ENCODE assay signal across 14 cellular contexts in the genomic region with DNA sequence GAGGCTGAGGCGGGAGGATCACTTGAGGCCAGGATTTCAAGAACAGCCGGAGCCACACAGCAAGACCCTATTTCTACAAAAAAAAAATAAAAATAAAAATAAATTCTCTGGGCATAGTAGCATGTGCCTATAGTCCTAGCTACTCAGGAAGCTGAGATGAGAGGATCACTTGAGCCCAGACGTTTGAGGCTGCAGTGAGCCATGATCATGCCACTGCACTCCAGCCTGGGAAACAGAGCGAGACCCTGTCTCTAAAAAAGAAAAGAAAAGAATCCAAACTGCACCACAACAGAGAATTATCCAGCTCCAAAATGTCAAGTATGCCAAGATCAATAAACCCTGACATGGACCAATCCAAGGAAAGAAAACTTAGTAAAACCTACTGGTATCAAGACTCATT.
"Had no signal": no experiment of that assay in that cellular context is flagged by ENCODE, and none has a peak within 500 bp of the region (broad histone marks: within the 10 kb centered on the region; RNA-seq: fewer than 3 reads in every experiment).

No MANE protein-coding gene starts in this region.

- H3K4me3 Mint-ChIP-seq: activated CD4-positive, alpha-beta T cell treated with anti-CD3 and anti-CD28 coated beads, Interleukin-2, amount 10 ng/mL, durations not matched to agents 7 days and 5 days; activated T-cell treated with anti-CD3 and anti-CD28 coated beads, Interleukin-2, amount 50 U/mL, for 4 hours; stimulated activated naive CD8-positive, alpha-beta T cell treated with anti-CD3 and anti-CD28 coated beads, Interleukin-15, Interleukin-2, amounts not matched to agents 100 ng/mL and 50 ng/mL, for 24 hours; T-helper 17 cell had no signal

- H2AFZ ChIP-seq: hepatocyte had no signal

- H3K27me3 Mint-ChIP-seq: activated CD4-positive, alpha-beta T cell treated with anti-CD3 and anti-CD28 coated beads, Interleukin-2, amount 10 ng/mL, durations not matched to agents 7 days and 5 days; stimulated activated naive CD8-positive, alpha-beta T cell treated with anti-CD3 and anti-CD28 coated beads, Interleukin-15, Interleukin-2, amounts not matched to agents 100 ng/mL and 50 ng/mL, for 24 hours; T-helper 17 cell had no signal

- DNase-seq: activated CD4-positive, alpha-beta T cell treated with anti-CD3 and anti-CD28 coated beads, Interleukin-2, amount 10 ng/mL, durations not matched to agents 7 days and 5 days; activated CD4-positive, CD25-positive, alpha-beta regulatory T cell; activated effector memory CD4-positive, alpha-beta T cell treated with anti-CD3 and anti-CD28 coated beads, Interleukin-2, amount 50 U/mL, for 16 hours; activated T-cell treated with anti-CD3 and anti-CD28 coated beads, Interleukin-2, amount 50 U/mL, for 4 hours; kidney glomerular epithelial cell; lower lobe of right lung; midbrain; stimulated activated CD4-positive, alpha-beta T cell treated with anti-CD3 and anti-CD28 coated beads, Interleukin-2, amount 100 ng/mL, for 48 hours; stimulated activated CD8-positive, alpha-beta memory T cell treated with anti-CD3 and anti-CD28 coated beads, Interleukin-4, amount 100 ng/mL, for 48 hours; T-helper 17 cell; testis had no signal

- H3K9me3 ChIP-seq: ascending aorta, lower lobe of right lung, testis had no signal

- H3K27me3 ChIP-seq: ascending aorta, hepatocyte, testis had no signal

- H3K9me3 Mint-ChIP-seq: activated CD4-positive, alpha-beta T cell treated with anti-CD3 and anti-CD28 coated beads, Interleukin-2, amount 10 ng/mL, durations not matched to agents 7 days and 5 days; activated T-cell treated with anti-CD3 and anti-CD28 coated beads, Interleukin-2, amount 50 U/mL, for 4 hours; stimulated activated naive CD8-positive, alpha-beta T cell treated with anti-CD3 and anti-CD28 coated beads, Interleukin-15, Interleukin-2, amounts not matched to agents 100 ng/mL and 50 ng/mL, for 24 hours had no signal

- H3K4me2 ChIP-seq: hepatocyte had no signal

- H3K27ac ChIP-seq: ascending aorta, hepatocyte, lower lobe of right lung had no signal

- H3K4me1 ChIP-seq: ascending aorta had no signal

- H3K36me3 ChIP-seq: ascending aorta, lower lobe of right lung had no signal

- H3K79me2 ChIP-seq: hepatocyte had no signal

- H3K27ac Mint-ChIP-seq: activated CD4-positive, alpha-beta T cell treated with anti-CD3 and anti-CD28 coated beads, Interleukin-2, amount 10 ng/mL, durations not matched to agents 7 days and 5 days; stimulated activated naive CD8-positive, alpha-beta T cell treated with anti-CD3 and anti-CD28 coated beads, Interleukin-15, Interleukin-2, amounts not matched to agents 100 ng/mL and 50 ng/mL, for 24 hours; T-helper 17 cell had no signal

- H3K4me1 Mint-ChIP-seq: activated CD4-positive, alpha-beta T cell treated with anti-CD3 and anti-CD28 coated beads, Interleukin-2, amount 10 ng/mL, durations not matched to agents 7 days and 5 days had no signal

- ATAC-seq: activated T-cell treated with anti-CD3 and anti-CD28 coated beads, Interleukin-2, amount 50 U/mL, for 4 hours; T-helper 17 cell had no signal

- H3K4me3 ChIP-seq: ascending aorta, hepatocyte, lower lobe of right lung, testis had no signal
